10 cellular contexts compared by ENCODE assay signal in genomic region chr10:114520453-114520852, GRCh38.
DNase-seq lines count a peak whose midpoint lies in the region; ATAC-seq and TF ChIP-seq lines count a peak whose summit lies in the region.
"Had no signal": no experiment of that assay in that cellular context is flagged by ENCODE, and none has a peak within 500 bp of the region (broad histone marks: within the 10 kb centered on the region; RNA-seq: fewer than 3 reads in every experiment).

No MANE protein-coding gene starts in this region.

- peak overlapping the region; percentile 81 for H3K4me3 Mint-ChIP-seq in activated naive CD8-positive, alpha-beta T cell
- no peak overlapping the region for H3K4me3 Mint-ChIP-seq in neural progenitor cell
- H3K4me3 Mint-ChIP-seq in activated CD8-positive, alpha-beta memory T cell treated with anti-CD3 and anti-CD28 coated beads, Interleukin-2, amount 10 ng/mL, durations not matched to agents 7 days and 5 days = no peak overlapping the region

- H3K27ac Mint-ChIP-seq in activated naive CD8-positive, alpha-beta T cell = peak overlapping the region; percentile 95
- H3K27ac Mint-ChIP-seq in neural progenitor cell = no peak overlapping the region
- H3K27ac Mint-ChIP-seq in activated CD8-positive, alpha-beta memory T cell treated with anti-CD3 and anti-CD28 coated beads, Interleukin-2, amount 10 ng/mL, durations not matched to agents 7 days and 5 days = no peak overlapping the region

- ATAC-seq in heart right ventricle = peak in 1 of 8 donors; percentile 54
- no peak for ATAC-seq in Right ventricle myocardium superior (ENCODE audit: poor library complexity)
- no peak for ATAC-seq in activated CD8-positive, alpha-beta memory T cell treated with anti-CD3 and anti-CD28 coated beads, Interleukin-2, amount 10 ng/mL, durations not matched to agents 7 days and 5 days

- peaks cover 0 to 24% (median 0%) of the 10 kb centered on the region in 9 donors for H3K36me3 ChIP-seq in heart right ventricle
- H3K36me3 ChIP-seq in neural progenitor cell = no peaks in the 10 kb centered on the region

- H3K27me3 ChIP-seq in heart right ventricle = no peaks in the 10 kb centered on the region
- H3K27me3 ChIP-seq in neural progenitor cell = no peaks in the 10 kb centered on the region

- no peak overlapping the region for H2AFZ ChIP-seq in neural progenitor cell (replicated peaks)

- WGBS in heart right ventricle, 2 donors = 33 to 37% methylated on average over 4 of the region's 4 CpGs

- intact Hi-C loops in heart right ventricle (cut with DNase I) = no loop called here
- intact Hi-C loops in Right ventricle myocardium superior (cut with DNase I) = no loop called here

- H3K79me2 ChIP-seq in neural progenitor cell (ENCODE audit: low read depth) = peaks cover 96% of the 10 kb centered on the region

- no peak for DNase-seq in heart right ventricle
- no peak for DNase-seq in Right ventricle myocardium superior
- peak; percentile 82 for DNase-seq in kidney glomerular epithelial cell (lab: John Stamatoyannopoulos, UW)
- no peak for DNase-seq in stimulated activated CD4-positive, alpha-beta T cell treated with anti-CD3 and anti-CD28 coated beads, Interleukin-2, amount 100 ng/mL, for 48 hours
- no peak for DNase-seq in neural progenitor cell (ENCODE audit: low spot score)
- no peak for DNase-seq in activated CD8-positive, alpha-beta memory T cell treated with anti-CD3 and anti-CD28 coated beads, Interleukin-2, amount 10 ng/mL, durations not matched to agents 7 days and 5 days
- DNase-seq in cortex of kidney (lab: John Stamatoyannopoulos, UW) = no peak
- DNase-seq: stimulated activated CD4-positive, alpha-beta T cell treated with anti-CD3 and anti-CD28 coated beads, Interleukin-2, amount 100 ng/mL, for 24 hours had no signal

- H3K27me3 Mint-ChIP-seq in activated naive CD8-positive, alpha-beta T cell = no peaks in the 10 kb centered on the region
- H3K27me3 Mint-ChIP-seq in neural progenitor cell (ENCODE audit: insufficient read depth, low read depth) = peaks cover 4% of the 10 kb centered on the region
- no peaks in the 10 kb centered on the region for H3K27me3 Mint-ChIP-seq in activated CD8-positive, alpha-beta memory T cell treated with anti-CD3 and anti-CD28 coated beads, Interleukin-2, amount 10 ng/mL, durations not matched to agents 7 days and 5 days

- no peaks in the 10 kb centered on the region for H3K9me3 Mint-ChIP-seq in activated naive CD8-positive, alpha-beta T cell (ENCODE audit: low read depth)
- no peaks in the 10 kb centered on the region for H3K9me3 Mint-ChIP-seq in neural progenitor cell
- H3K9me3 Mint-ChIP-seq in activated CD8-positive, alpha-beta memory T cell treated with anti-CD3 and anti-CD28 coated beads, Interleukin-2, amount 10 ng/mL, durations not matched to agents 7 days and 5 days (ENCODE audit: low read depth) = no peaks in the 10 kb centered on the region
- H3K9me3 Mint-ChIP-seq: brain had no signal

- no peak for TF ChIP-seq CTCF in heart right ventricle (IDR thresholded peaks at IDR 0.05)
- TF ChIP-seq CTCF in neural progenitor cell (IDR thresholded peaks at IDR 0.05) = no peak

- H3K4me3 ChIP-seq in heart right ventricle (no peak overlapping the region), neural progenitor cell (no peak overlapping the region)

- H3K9me3 ChIP-seq in heart right ventricle (no peaks in the 10 kb centered on the region), neural progenitor cell (ENCODE audit: low read depth) (no peaks in the 10 kb centered on the region)

- H3K4me1 Mint-ChIP-seq in activated naive CD8-positive, alpha-beta T cell (ENCODE audit: low read depth) = peaks cover 96% of the 10 kb centered on the region
- peaks cover 77% of the 10 kb centered on the region for H3K4me1 Mint-ChIP-seq in neural progenitor cell
- H3K4me1 Mint-ChIP-seq in activated CD8-positive, alpha-beta memory T cell treated with anti-CD3 and anti-CD28 coated beads, Interleukin-2, amount 10 ng/mL, durations not matched to agents 7 days and 5 days = peaks cover 70% of the 10 kb centered on the region

- H4K20me1 ChIP-seq in neural progenitor cell (ENCODE audit: low read depth) = peaks cover 10% of the 10 kb centered on the region

- H3K27ac ChIP-seq in heart right ventricle = peak overlapping the region in 9 of 10 donors; percentile 8 to 72 (median 42)
- no peak overlapping the region for H3K27ac ChIP-seq in neural progenitor cell

- H3K9ac ChIP-seq in neural progenitor cell = no peak overlapping the region

- H3K4me2 ChIP-seq in neural progenitor cell = no peak overlapping the region

- peaks cover 11 to 100% (median 95%) of the 10 kb centered on the region in 9 donors for H3K4me1 ChIP-seq in heart right ventricle
- H3K4me1 ChIP-seq in neural progenitor cell = peaks cover 80% of the 10 kb centered on the region

- H3F3A ChIP-seq in neural progenitor cell (ENCODE audit: low read depth) = peaks cover 19% of the 10 kb centered on the region

- H3K36me3 Mint-ChIP-seq in activated naive CD8-positive, alpha-beta T cell = peaks cover 5% of the 10 kb centered on the region
- peaks cover 2% of the 10 kb centered on the region for H3K36me3 Mint-ChIP-seq in neural progenitor cell
- peaks cover 22% of the 10 kb centered on the region for H3K36me3 Mint-ChIP-seq in activated CD8-positive, alpha-beta memory T cell treated with anti-CD3 and anti-CD28 coated beads, Interleukin-2, amount 10 ng/mL, durations not matched to agents 7 days and 5 days

- CTCF ChIA-PET in activated CD8-positive, alpha-beta memory T cell treated with anti-CD3 and anti-CD28 coated beads, Interleukin-2, amount 10 ng/mL, durations not matched to agents 7 days and 5 days (lab: Charles Lee) = interaction anchor here (0.9 to 2.5 kb wide), 6 partner anchors 10 to 216 kb away, joined by 3 to 7 read pairs (median 3); no protein-coding TSS in a partner anchor
